In genomic region chr9:109733690-109734089, GRCh38 we compare ENCODE assay signal across 15 cellular contexts. TPM values are rescaled to one million over a fixed set of nuclear protein-coding genes. Genes with fewer than 3 reads are reported as not detected.
A peak's percentile ranks its signal among the peaks of the same experiment; 100 is the strongest.
DNase-seq lines count a peak whose midpoint lies in the region; TF ChIP-seq lines count a peak whose summit lies in the region.
"Had no signal": no experiment of that assay in that cellular context is flagged by ENCODE, and none has a peak within 500 bp of the region (broad histone marks: within the 10 kb centered on the region; RNA-seq: fewer than 3 reads in every experiment).

No MANE protein-coding gene starts in this region.

- BruUV-seq in A673 (replicated peaks; lab: Mats Ljungman, UMichigan): no TSS peak

- H3K27me3 Mint-ChIP-seq in HFFc6 (ENCODE audit: insufficient read depth): peaks cover 4% of the 10 kb centered on the region
- no peaks in the 10 kb centered on the region for H3K27me3 Mint-ChIP-seq in activated CD4-positive, alpha-beta memory T cell treated with anti-CD3 and anti-CD28 coated beads for 36 hours
- H3K27me3 Mint-ChIP-seq in endothelial cell (ENCODE audit: unreplicated experiment): peaks cover 2% of the 10 kb centered on the region

- no peak overlapping the region for H3K4me3 ChIP-seq in A673 (ENCODE audit: low read depth, low read length, poor library complexity, severe bottlenecking)
- H3K4me3 ChIP-seq: ovary, tibial nerve had no signal

- H3K9me3 ChIP-seq in A673 (ENCODE audit: low read depth, low read length, poor library complexity, severe bottlenecking): no peaks in the 10 kb centered on the region
- H3K9me3 ChIP-seq: ovary, tibial nerve had no signal

- H3K36me3 Mint-ChIP-seq in HFFc6 (ENCODE audit: low read depth) (no peaks in the 10 kb centered on the region), endothelial cell (ENCODE audit: low read depth, unreplicated experiment) (no peaks in the 10 kb centered on the region)
- no peaks in the 10 kb centered on the region for H3K36me3 Mint-ChIP-seq in activated CD4-positive, alpha-beta memory T cell treated with anti-CD3 and anti-CD28 coated beads for 36 hours
- H3K36me3 Mint-ChIP-seq: activated naive CD8-positive, alpha-beta T cell treated with anti-CD3 and anti-CD28 coated beads, Interleukin-2, amount 10 ng/mL, durations not matched to agents 7 days and 5 days; IgD-negative memory B cell had no signal

- no peak overlapping the region for H3K4me3 Mint-ChIP-seq in HFFc6
- no peak overlapping the region for H3K4me3 Mint-ChIP-seq in activated CD4-positive, alpha-beta memory T cell treated with anti-CD3 and anti-CD28 coated beads for 36 hours
- no peak overlapping the region for H3K4me3 Mint-ChIP-seq in endothelial cell (ENCODE audit: unreplicated experiment)
- H3K4me3 Mint-ChIP-seq: activated naive CD8-positive, alpha-beta T cell treated with anti-CD3 and anti-CD28 coated beads, Interleukin-2, amount 10 ng/mL, durations not matched to agents 7 days and 5 days; IgD-negative memory B cell had no signal

- no peaks in the 10 kb centered on the region for H3K4me1 ChIP-seq in A673 (ENCODE audit: insufficient read depth, low read length, poor library complexity, severe bottlenecking)

- H3K27ac Mint-ChIP-seq in HFFc6: no peak overlapping the region
- H3K27ac Mint-ChIP-seq in activated CD4-positive, alpha-beta memory T cell treated with anti-CD3 and anti-CD28 coated beads for 36 hours: no peak overlapping the region
- no peak overlapping the region for H3K27ac Mint-ChIP-seq in endothelial cell (ENCODE audit: unreplicated experiment)
- H3K27ac Mint-ChIP-seq: activated naive CD8-positive, alpha-beta T cell treated with anti-CD3 and anti-CD28 coated beads, Interleukin-2, amount 10 ng/mL, durations not matched to agents 7 days and 5 days; IgD-negative memory B cell had no signal

- H3K27ac ChIP-seq in A673 (ENCODE audit: low read depth, low read length, poor library complexity, severe bottlenecking): no peak overlapping the region
- H3K27ac ChIP-seq: ovary had no signal

- H3K9me3 Mint-ChIP-seq in HFFc6 (no peaks in the 10 kb centered on the region), endothelial cell (ENCODE audit: unreplicated experiment) (no peaks in the 10 kb centered on the region)
- H3K9me3 Mint-ChIP-seq in activated CD4-positive, alpha-beta memory T cell treated with anti-CD3 and anti-CD28 coated beads for 36 hours: no peaks in the 10 kb centered on the region
- H3K9me3 Mint-ChIP-seq: IgD-negative memory B cell had no signal

- TF ChIP-seq CTCF in A673 (conservative IDR thresholded peaks at IDR 0.05; ENCODE audit: low read depth, low read length) (no peak), HFFc6 (IDR thresholded peaks at IDR 0.05) (no peak), endothelial cell (IDR thresholded peaks at IDR 0.05; ENCODE audit: unreplicated experiment) (no peak)

- intact Hi-C loops in A673 (cut with micrococcal nuclease; ENCODE audit: unreplicated experiment): no loop called here
- intact Hi-C loops in activated CD4-positive, alpha-beta memory T cell treated with anti-CD3 and anti-CD28 coated beads for 36 hours (cut with micrococcal nuclease): loop anchor here (5.0 kb wide), 1 partner anchor 71 kb away; no protein-coding TSS in a partner anchor

- no peaks in the 10 kb centered on the region for H3K27me3 ChIP-seq in A673 (replicated peaks; ENCODE audit: insufficient read depth, low read depth, low read length, poor library complexity)
- H3K27me3 ChIP-seq: ovary, tibial nerve had no signal

- H3K4me1 Mint-ChIP-seq in HFFc6 (ENCODE audit: low read depth) (peaks cover 13% of the 10 kb centered on the region), endothelial cell (ENCODE audit: unreplicated experiment) (peaks cover 11% of the 10 kb centered on the region)
- H3K4me1 Mint-ChIP-seq in activated CD4-positive, alpha-beta memory T cell treated with anti-CD3 and anti-CD28 coated beads for 36 hours (ENCODE audit: low read depth): no peaks in the 10 kb centered on the region
- H3K4me1 Mint-ChIP-seq: activated naive CD8-positive, alpha-beta T cell treated with anti-CD3 and anti-CD28 coated beads, Interleukin-2, amount 10 ng/mL, durations not matched to agents 7 days and 5 days; IgD-negative memory B cell had no signal

- H3K36me3 ChIP-seq in A673 (ENCODE audit: insufficient read depth, low read length, poor library complexity, severe bottlenecking): no peaks in the 10 kb centered on the region
- H3K36me3 ChIP-seq: ovary, tibial nerve had no signal

- CTCF ChIA-PET in A673 (lab: Charles Lee): no interaction called here
- CTCF ChIA-PET in activated CD4-positive, alpha-beta memory T cell treated with anti-CD3 and anti-CD28 coated beads for 36 hours (lab: Charles Lee): no interaction called here

- POLR2A ChIA-PET in A673 (lab: Charles Lee; ENCODE audit: low non-redundant PET): no interaction called here
- POLR2A ChIA-PET in activated CD4-positive, alpha-beta memory T cell treated with anti-CD3 and anti-CD28 coated beads for 36 hours (lab: Charles Lee): no interaction called here

- DNase-seq in A673 (ENCODE audit: low spot score) (peak; percentile 45), HFFc6 (peak; percentile 28), SKM-1 (lab: John Stamatoyannopoulos, UW; ENCODE audit: unreplicated experiment) (peak; percentile 8), fibroblast of the conjunctiva (ENCODE audit: low read depth) (peak; percentile 61), NCI-H1417 (lab: John Stamatoyannopoulos, UW) (no peak), endothelial cell (ENCODE audit: low spot score) (no peak), NCI-H2029 (lab: John Stamatoyannopoulos, UW) (no peak)
- no peak for DNase-seq in activated CD4-positive, alpha-beta memory T cell treated with anti-CD3 and anti-CD28 coated beads for 36 hours
- DNase-seq: activated naive CD8-positive, alpha-beta T cell treated with anti-CD3 and anti-CD28 coated beads, Interleukin-2, amount 10 ng/mL, durations not matched to agents 7 days and 5 days; C1 segment of cervical spinal cord; kidney glomerular epithelial cell; NCI-H446; ovary had no signal

RNA-seq across cellular contexts. Expression of gene PALM2AKAP2, which starts 46.3 kb away (rescaled TPM):
- total RNA-seq in A673 (2021) (5.0 and 5.7 TPM in 2 replicates), endothelial cell (ENCODE audit: unreplicated experiment) (1.2 TPM)
- 10 to 100 TPM; 20.1 to 35.1 (median 22.7) TPM for total RNA-seq in HFFc6 (2021; fragmentation: NEBNext Ultra II Directional; extraction: Animal tissue kit (Norgen Biotek cat#: 25700))
- total RNA-seq in activated CD4-positive, alpha-beta memory T cell treated with anti-CD3 and anti-CD28 coated beads for 36 hours: under 1 TPM in 1 of 2 experiments, not detected in 1; 0.36 TPM
- total RNA-seq: activated naive CD8-positive, alpha-beta T cell treated with anti-CD3 and anti-CD28 coated beads, Interleukin-2, amount 10 ng/mL, durations not matched to agents 7 days and 5 days had no signal

Comparison
In these comparisons a context has a peak if more than half of its experiments do, and no peak if none do; other contexts are left out.
1. DNase-seq: peak in A673 (single experiment), HFFc6 (single experiment), SKM-1 (single experiment) and fibroblast of the conjunctiva (single experiment); none in NCI-H1417 (0 of 3), activated CD4-positive, alpha-beta memory T cell treated with anti-CD3 and anti-CD28 coated beads for 36 hours (single experiment), endothelial cell (single experiment) and NCI-H2029 (single experiment).